ENCODE assay signal across 14 cellular contexts in the genomic region with DNA sequence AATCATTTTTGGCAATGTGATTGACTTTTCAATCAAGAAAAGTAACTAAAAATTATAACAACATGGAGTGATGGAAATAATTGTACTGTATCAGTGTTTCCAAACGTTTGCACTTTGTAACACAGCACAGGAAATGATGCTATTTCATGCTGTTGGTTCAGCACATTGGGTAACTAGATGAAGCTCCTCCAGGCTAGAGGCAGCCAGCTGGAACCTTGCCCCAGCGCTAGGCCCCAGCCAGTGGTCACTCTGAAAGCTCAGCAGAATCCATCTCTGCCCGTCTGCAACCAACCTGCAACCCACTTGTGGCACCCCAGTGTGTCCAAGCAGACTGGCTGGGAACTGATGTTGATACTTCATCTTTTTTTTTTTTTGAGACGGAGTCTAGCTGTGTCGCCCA. TPM values are rescaled to one million over a fixed set of nuclear protein-coding genes. Genes with fewer than 3 reads are reported as not detected.
A peak's percentile ranks its signal among the peaks of the same experiment; 100 is the strongest.
DNase-seq lines count a peak whose midpoint lies in the region; ATAC-seq and TF ChIP-seq lines count a peak whose summit lies in the region.
"Had no signal": no experiment of that assay in that cellular context is flagged by ENCODE, and none has a peak within 500 bp of the region (broad histone marks: within the 10 kb centered on the region; RNA-seq: fewer than 3 reads in every experiment).

No MANE protein-coding gene starts in this region.

- H3K4me2 ChIP-seq in DOHH2 (ENCODE audit: low read length): peak overlapping the region; percentile 36
- H3K4me2 ChIP-seq: KMS-11 had no signal

- peaks cover 16 to 28% (median 21%) of the 10 kb centered on the region in 4 donors for H3K4me1 Mint-ChIP-seq in naive thymus-derived CD8-positive, alpha-beta T cell
- H3K4me1 Mint-ChIP-seq: activated B cell treated with CpG ODN at 0.5 μM for 24 hours, neural crest cell had no signal

- H3K4me3 ChIP-seq in DOHH2 (ENCODE audit: low read length) (peak overlapping the region; percentile 36), fibroblast of mammary gland (ENCODE audit: control insufficient read depth, low read depth, low read length) (no peak overlapping the region), spleen (no peak overlapping the region)
- H3K4me3 ChIP-seq: HAP-1, SJSA1 had no signal

- POLR2A ChIA-PET in naive thymus-derived CD8-positive, alpha-beta T cell (lab: Charles Lee): interaction anchor here (0.8 to 1.3 kb wide), 2 partner anchors 10 to 101 kb away, joined by 4 to 7 read pairs; no protein-coding TSS in a partner anchor

- peak; percentile 49 for DNase-seq in NCI-H226
- DNase-seq in fibroblast of mammary gland (ENCODE audit: low read depth): peak; percentile 71
- no peak for DNase-seq in naive thymus-derived CD8-positive, alpha-beta T cell
- DNase-seq in central memory CD4-positive, alpha-beta T cell: no peak
- DNase-seq in spleen: no peak
- DNase-seq in stimulated activated CD4-positive, alpha-beta T cell treated with anti-CD3 and anti-CD28 coated beads, Interleukin-2, amount 100 ng/mL, for 48 hours: no peak
- DNase-seq: activated B cell treated with CpG ODN at 0.5 μM for 24 hours; effector CD8-positive, alpha-beta T cell had no signal

- H3K27me3 ChIP-seq in DOHH2 (ENCODE audit: control insufficient read depth, low read length) (no peaks in the 10 kb centered on the region), spleen (replicated peaks in 1 of 7) (no peaks in the 10 kb centered on the region)

- H3K36me3 ChIP-seq in DOHH2 (ENCODE audit: control insufficient read depth, low read length): no peaks in the 10 kb centered on the region
- H3K36me3 ChIP-seq in spleen: peaks cover 0 to 55% (median 2%) of the 10 kb centered on the region in 6 donors
- H3K36me3 ChIP-seq: SJSA1 had no signal

- TF ChIP-seq CTCF in DOHH2 (IDR thresholded peaks at IDR 0.05; ENCODE audit: low read depth, low read length, poor library complexity, severe bottlenecking) (no peak), fibroblast of mammary gland (conservative IDR thresholded peaks at IDR 0.05; ENCODE audit: control insufficient read depth, insufficient read depth, low read depth, low read length) (no peak), spleen (IDR thresholded peaks at IDR 0.05 in 8 of 11, conservative IDR thresholded peaks at IDR 0.05 in 3 of 11) (no peak)

- H3K9me3 Mint-ChIP-seq in naive thymus-derived CD8-positive, alpha-beta T cell: no peaks in the 10 kb centered on the region
- H3K9me3 Mint-ChIP-seq: activated B cell treated with CpG ODN at 0.5 μM for 24 hours, neural crest cell had no signal

- H4K20me1 ChIP-seq in DOHH2 (ENCODE audit: control insufficient read depth, insufficient read depth, low read depth, low read length): no peaks in the 10 kb centered on the region

- H3K27ac ChIP-seq in DOHH2 (ENCODE audit: low read depth, low read length) (0 out of 2 replicates have a peak overlapping the region, but pooled peaks have one; percentile 3), spleen (peak overlapping the region in 4 of 8 donors; percentile 10 to 52 (median 46))
- H3K27ac ChIP-seq: KMS-11, SJSA1 had no signal

- ATAC-seq in naive thymus-derived CD8-positive, alpha-beta T cell: no peak
- ATAC-seq in GM18867 (IDR thresholded peaks at IDR 0.05; ENCODE audit: unreplicated experiment): no peak

- no peaks in the 10 kb centered on the region for H3K9me2 ChIP-seq in DOHH2 (replicated peaks; ENCODE audit: control insufficient read depth, low read length)

- H3K27ac Mint-ChIP-seq in naive thymus-derived CD8-positive, alpha-beta T cell: peak overlapping the region in 6 of 10 donors; percentile 15 to 80 (median 60)
- H3K27ac Mint-ChIP-seq: activated B cell treated with CpG ODN at 0.5 μM for 24 hours had no signal

- peaks cover 6% of the 10 kb centered on the region for H3F3A ChIP-seq in DOHH2 (ENCODE audit: control insufficient read depth, insufficient read depth)

- no peak for TF ChIP-seq POLR2A in spleen (IDR thresholded peaks at IDR 0.05)

- no peaks in the 10 kb centered on the region for H3K79me2 ChIP-seq in DOHH2 (ENCODE audit: control insufficient read depth, low read length)

- H3K27me3 Mint-ChIP-seq in naive thymus-derived CD8-positive, alpha-beta T cell: no peaks in the 10 kb centered on the region
- H3K27me3 Mint-ChIP-seq: activated B cell treated with CpG ODN at 0.5 μM for 24 hours had no signal

- 44 to 74% (median 73%) methylated on average over 5 of the region's 5 CpGs for WGBS in spleen, 5 donors

- H3K4me1 ChIP-seq in DOHH2 (ENCODE audit: control insufficient read depth, low read length) (peaks cover 24% of the 10 kb centered on the region), spleen (peaks cover 0 to 14% (median 0%) of the 10 kb centered on the region in 6 donors)
- H3K4me1 ChIP-seq: HAP-1, SJSA1 had no signal

- intact Hi-C loops in spleen (cut with DNase I; ENCODE audit: low total_unique reads): no loop called here

- H3K9me3 ChIP-seq in DOHH2 (ENCODE audit: control insufficient read depth, insufficient read depth, low read length) (no peaks in the 10 kb centered on the region), spleen (no peaks in the 10 kb centered on the region)
- H3K9me3 ChIP-seq: HAP-1, SJSA1 had no signal

- H3K4me3 Mint-ChIP-seq in naive thymus-derived CD8-positive, alpha-beta T cell: no peak overlapping the region
- H3K4me3 Mint-ChIP-seq: activated B cell treated with CpG ODN at 0.5 μM for 24 hours, neural crest cell had no signal

- peaks cover 7 to 92% (median 21%) of the 10 kb centered on the region in 3 donors for H3K36me3 Mint-ChIP-seq in naive thymus-derived CD8-positive, alpha-beta T cell

RNA-seq across cellular contexts. Expression of a gene that starts 15.3 kb away (rescaled TPM):
- 10 to 100 TPM; 41.3 to 45.1 TPM for total RNA-seq in naive thymus-derived CD8-positive, alpha-beta T cell
- 10 to 100 TPM; 32.1 to 41.7 (median 36.3) TPM for polyA plus RNA-seq in naive thymus-derived CD8-positive, alpha-beta T cell
- total RNA-seq in spleen: 10 to 100 TPM; 32.1 to 56.5 (median 43.9) TPM
- polyA plus RNA-seq in spleen: 10 to 100 TPM; 36.1 to 52.1 (median 38.9) TPM

RNA-seq across cellular contexts. Expression of a gene that starts 15.3 kb away (rescaled TPM):
- 10 to 100 TPM; 44.9 to 48.6 TPM for total RNA-seq in naive thymus-derived CD8-positive, alpha-beta T cell
- polyA plus RNA-seq in naive thymus-derived CD8-positive, alpha-beta T cell: 10 to 100 TPM; 29.8 to 43.8 (median 42.4) TPM
- 10 to 100 TPM; 24.4 to 46.7 (median 33.8) TPM for total RNA-seq in spleen
- 10 to 100 TPM; 48.9 to 69.7 (median 54.9) TPM for polyA plus RNA-seq in spleen

Comparison
In these comparisons a context has a peak if more than half of its experiments do, and no peak if none do; other contexts are left out.
1. DNase-seq: peak in NCI-H226 (single experiment) and fibroblast of mammary gland (single experiment); none in naive thymus-derived CD8-positive, alpha-beta T cell (0 of 10), central memory CD4-positive, alpha-beta T cell (single experiment), spleen (single experiment) and stimulated activated CD4-positive, alpha-beta T cell treated with anti-CD3 and anti-CD28 coated beads, Interleukin-2, amount 100 ng/mL, for 48 hours (0 of 2).